Comparison of ENCODE assay signal across 1 cellular context in genomic region chr2:237581751-237582746, GRCh38.
TF ChIP-seq lines count a peak whose summit lies in the region.

No MANE protein-coding gene starts in this region.

TF ChIP-seq in GM23338, 12 proteins besides CTCF, POLR2A, EP300 and RAD21:
- TF ChIP-seq, protein P1, sequence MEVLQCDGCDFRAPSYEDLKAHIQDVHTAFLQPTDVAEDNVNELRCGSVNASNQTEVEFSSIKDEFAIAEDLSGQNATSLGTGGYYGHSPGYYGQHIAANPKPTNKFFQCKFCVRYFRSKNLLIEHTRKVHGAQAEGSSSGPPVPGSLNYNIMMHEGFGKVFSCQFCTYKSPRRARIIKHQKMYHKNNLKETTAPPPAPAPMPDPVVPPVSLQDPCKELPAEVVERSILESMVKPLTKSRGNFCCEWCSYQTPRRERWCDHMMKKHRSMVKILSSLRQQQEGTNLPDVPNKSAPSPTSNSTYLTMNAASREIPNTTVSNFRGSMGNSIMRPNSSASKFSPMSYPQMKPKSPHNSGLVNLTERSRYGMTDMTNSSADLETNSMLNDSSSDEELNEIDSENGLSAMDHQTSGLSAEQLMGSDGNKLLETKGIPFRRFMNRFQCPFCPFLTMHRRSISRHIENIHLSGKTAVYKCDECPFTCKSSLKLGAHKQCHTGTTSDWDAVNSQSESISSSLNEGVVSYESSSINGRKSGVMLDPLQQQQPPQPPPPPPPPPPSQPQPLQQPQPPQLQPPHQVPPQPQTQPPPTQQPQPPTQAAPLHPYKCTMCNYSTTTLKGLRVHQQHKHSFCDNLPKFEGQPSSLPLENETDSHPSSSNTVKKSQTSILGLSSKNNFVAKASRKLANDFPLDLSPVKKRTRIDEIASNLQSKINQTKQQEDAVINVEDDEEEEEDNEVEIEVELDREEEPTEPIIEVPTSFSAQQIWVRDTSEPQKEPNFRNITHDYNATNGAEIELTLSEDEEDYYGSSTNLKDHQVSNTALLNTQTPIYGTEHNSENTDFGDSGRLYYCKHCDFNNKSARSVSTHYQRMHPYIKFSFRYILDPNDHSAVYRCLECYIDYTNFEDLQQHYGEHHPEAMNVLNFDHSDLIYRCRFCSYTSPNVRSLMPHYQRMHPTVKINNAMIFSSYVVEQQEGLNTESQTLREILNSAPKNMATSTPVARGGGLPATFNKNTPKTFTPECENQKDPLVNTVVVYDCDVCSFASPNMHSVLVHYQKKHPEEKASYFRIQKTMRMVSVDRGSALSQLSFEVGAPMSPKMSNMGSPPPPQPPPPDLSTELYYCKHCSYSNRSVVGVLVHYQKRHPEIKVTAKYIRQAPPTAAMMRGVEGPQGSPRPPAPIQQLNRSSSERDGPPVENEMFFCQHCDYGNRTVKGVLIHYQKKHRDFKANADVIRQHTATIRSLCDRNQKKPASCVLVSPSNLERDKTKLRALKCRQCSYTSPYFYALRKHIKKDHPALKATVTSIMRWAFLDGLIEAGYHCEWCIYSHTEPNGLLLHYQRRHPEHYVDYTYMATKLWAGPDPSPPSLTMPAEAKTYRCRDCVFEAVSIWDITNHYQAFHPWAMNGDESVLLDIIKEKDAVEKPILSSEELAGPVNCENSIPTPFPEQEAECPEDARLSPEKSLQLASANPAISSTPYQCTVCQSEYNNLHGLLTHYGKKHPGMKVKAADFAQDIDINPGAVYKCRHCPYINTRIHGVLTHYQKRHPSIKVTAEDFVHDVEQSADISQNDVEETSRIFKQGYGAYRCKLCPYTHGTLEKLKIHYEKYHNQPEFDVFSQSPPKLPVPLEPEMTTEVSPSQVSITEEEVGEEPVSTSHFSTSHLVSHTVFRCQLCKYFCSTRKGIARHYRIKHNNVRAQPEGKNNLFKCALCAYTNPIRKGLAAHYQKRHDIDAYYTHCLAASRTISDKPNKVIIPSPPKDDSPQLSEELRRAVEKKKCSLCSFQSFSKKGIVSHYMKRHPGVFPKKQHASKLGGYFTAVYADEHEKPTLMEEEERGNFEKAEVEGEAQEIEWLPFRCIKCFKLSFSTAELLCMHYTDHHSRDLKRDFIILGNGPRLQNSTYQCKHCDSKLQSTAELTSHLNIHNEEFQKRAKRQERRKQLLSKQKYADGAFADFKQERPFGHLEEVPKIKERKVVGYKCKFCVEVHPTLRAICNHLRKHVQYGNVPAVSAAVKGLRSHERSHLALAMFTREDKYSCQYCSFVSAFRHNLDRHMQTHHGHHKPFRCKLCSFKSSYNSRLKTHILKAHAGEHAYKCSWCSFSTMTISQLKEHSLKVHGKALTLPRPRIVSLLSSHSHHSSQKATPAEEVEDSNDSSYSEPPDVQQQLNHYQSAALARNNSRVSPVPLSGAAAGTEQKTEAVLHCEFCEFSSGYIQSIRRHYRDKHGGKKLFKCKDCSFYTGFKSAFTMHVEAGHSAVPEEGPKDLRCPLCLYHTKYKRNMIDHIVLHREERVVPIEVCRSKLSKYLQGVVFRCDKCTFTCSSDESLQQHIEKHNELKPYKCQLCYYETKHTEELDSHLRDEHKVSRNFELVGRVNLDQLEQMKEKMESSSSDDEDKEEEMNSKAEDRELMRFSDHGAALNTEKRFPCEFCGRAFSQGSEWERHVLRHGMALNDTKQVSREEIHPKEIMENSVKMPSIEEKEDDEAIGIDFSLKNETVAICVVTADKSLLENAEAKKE (CRISPR knock-in tag; IDR thresholded peaks at IDR 0.05): no peak
- no peak for TF ChIP-seq EZH2 (IDR thresholded peaks at IDR 0.05; ENCODE audit: low read depth, unreplicated experiment)
- TF ChIP-seq ZNF114 (CRISPR knock-in tag; IDR thresholded peaks at IDR 0.05): no peak
- TF ChIP-seq ZNF331 (CRISPR knock-in tag; IDR thresholded peaks at IDR 0.05; ENCODE audit: low read depth): no peak
- TF ChIP-seq, protein P2, sequence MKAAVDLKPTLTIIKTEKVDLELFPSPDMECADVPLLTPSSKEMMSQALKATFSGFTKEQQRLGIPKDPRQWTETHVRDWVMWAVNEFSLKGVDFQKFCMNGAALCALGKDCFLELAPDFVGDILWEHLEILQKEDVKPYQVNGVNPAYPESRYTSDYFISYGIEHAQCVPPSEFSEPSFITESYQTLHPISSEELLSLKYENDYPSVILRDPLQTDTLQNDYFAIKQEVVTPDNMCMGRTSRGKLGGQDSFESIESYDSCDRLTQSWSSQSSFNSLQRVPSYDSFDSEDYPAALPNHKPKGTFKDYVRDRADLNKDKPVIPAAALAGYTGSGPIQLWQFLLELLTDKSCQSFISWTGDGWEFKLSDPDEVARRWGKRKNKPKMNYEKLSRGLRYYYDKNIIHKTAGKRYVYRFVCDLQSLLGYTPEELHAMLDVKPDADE (IDR thresholded peaks at IDR 0.05): no peak
- no peak for TF ChIP-seq STAT1 (IDR thresholded peaks at IDR 0.05; ENCODE audit: unreplicated experiment)
- no peak for TF ChIP-seq NANOG (IDR thresholded peaks at IDR 0.05; ENCODE audit: borderline replicate concordance)
- TF ChIP-seq EZH2phosphoT487 (IDR thresholded peaks at IDR 0.05; ENCODE audit: unreplicated experiment): no peak
- TF ChIP-seq CREB1 (CRISPR knock-in tag; IDR thresholded peaks at IDR 0.05; ENCODE audit: low read depth): no peak
- TF ChIP-seq POLR2AphosphoS5 (IDR thresholded peaks at IDR 0.05; ENCODE audit: low read depth): no peak
- TF ChIP-seq REST (IDR thresholded peaks at IDR 0.05; ENCODE audit: unreplicated experiment): no peak
- TF ChIP-seq JUNB (IDR thresholded peaks at IDR 0.05; ENCODE audit: unreplicated experiment): no peak
